In the genomic region with DNA sequence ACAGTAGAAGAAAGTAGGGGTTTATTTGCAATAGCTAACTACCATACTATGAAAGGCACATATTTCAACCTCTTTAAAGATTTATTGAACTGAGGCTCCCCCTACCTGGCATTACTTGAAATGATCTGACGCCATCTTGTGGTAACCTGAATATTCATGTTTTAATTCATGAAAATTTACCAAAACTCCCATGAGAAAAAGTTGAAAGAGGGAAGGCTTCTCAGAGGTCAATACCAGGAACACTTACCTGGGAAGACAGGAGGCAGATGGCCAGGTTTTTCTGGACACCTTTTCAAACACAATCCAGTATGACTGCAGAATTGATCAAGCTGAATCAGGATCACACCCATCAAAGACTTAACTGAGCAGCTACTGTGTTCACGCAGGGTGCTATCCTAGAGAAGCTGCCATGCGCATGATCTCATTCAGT, we compare ENCODE assay signal across 8 cellular contexts. TPM values are rescaled to one million over a fixed set of nuclear protein-coding genes. Genes with fewer than 3 reads are reported as not detected.
DNase-seq lines count a peak whose midpoint lies in the region; ATAC-seq and TF ChIP-seq lines count a peak whose summit lies in the region.

No MANE protein-coding gene starts in this region.

- H3K9me3 Mint-ChIP-seq in activated naive CD8-positive, alpha-beta T cell treated with anti-CD3 and anti-CD28 coated beads for 36 hours: no peaks in the 10 kb centered on the region

- no peak overlapping the region for H3K27ac ChIP-seq in smooth muscle cell (ENCODE audit: low read depth)

- no peak overlapping the region for H3K4me2 ChIP-seq in smooth muscle cell

- H3K27me3 ChIP-seq in smooth muscle cell (ENCODE audit: low read depth): no peaks in the 10 kb centered on the region

- no peaks in the 10 kb centered on the region for H3F3A ChIP-seq in smooth muscle cell (ENCODE audit: low read depth)

- H3K27ac Mint-ChIP-seq in activated naive CD8-positive, alpha-beta T cell treated with anti-CD3 and anti-CD28 coated beads for 36 hours: no peak overlapping the region

- ATAC-seq in GM21447 (IDR thresholded peaks at IDR 0.05; ENCODE audit: unreplicated experiment): peak; percentile 71
- ATAC-seq in SK-N-SH treated with all-trans-retinoic acid at 6 μM for 48 hours: peak; percentile 86
- ATAC-seq in HG03565 (IDR thresholded peaks at IDR 0.05; ENCODE audit: unreplicated experiment): no peak

- no peaks in the 10 kb centered on the region for H3K79me2 ChIP-seq in smooth muscle cell (ENCODE audit: low read depth)

- no peaks in the 10 kb centered on the region for H4K20me1 ChIP-seq in smooth muscle cell (ENCODE audit: low read depth)

- no peaks in the 10 kb centered on the region for H3K36me3 Mint-ChIP-seq in activated naive CD8-positive, alpha-beta T cell treated with anti-CD3 and anti-CD28 coated beads for 36 hours

- no peak overlapping the region for H3K4me3 ChIP-seq in fibroblast of villous mesenchyme (ENCODE audit: low read depth, low read length)
- H3K4me3 ChIP-seq in smooth muscle cell: no peak overlapping the region

- no peak overlapping the region for H3K9ac ChIP-seq in smooth muscle cell (ENCODE audit: low read depth)

- H3K4me1 ChIP-seq in smooth muscle cell (ENCODE audit: low read depth): no peaks in the 10 kb centered on the region

- H3K4me1 Mint-ChIP-seq in activated naive CD8-positive, alpha-beta T cell treated with anti-CD3 and anti-CD28 coated beads for 36 hours: no peaks in the 10 kb centered on the region

- TF ChIP-seq CTCF in fibroblast of villous mesenchyme (IDR thresholded peaks at IDR 0.05; ENCODE audit: insufficient read depth, low read depth, low read length): peak; percentile 72
- peak; percentile 75 for TF ChIP-seq CTCF in smooth muscle cell (IDR thresholded peaks at IDR 0.05; ENCODE audit: borderline replicate concordance, insufficient read depth, poor library complexity, severe bottlenecking)

- no peak overlapping the region for H2AFZ ChIP-seq in smooth muscle cell (ENCODE audit: low read depth)

- no peaks in the 10 kb centered on the region for H3K36me3 ChIP-seq in smooth muscle cell (ENCODE audit: low read depth)

- H3K27me3 Mint-ChIP-seq in activated naive CD8-positive, alpha-beta T cell treated with anti-CD3 and anti-CD28 coated beads for 36 hours: no peaks in the 10 kb centered on the region

- no peak overlapping the region for H3K4me3 Mint-ChIP-seq in activated naive CD8-positive, alpha-beta T cell treated with anti-CD3 and anti-CD28 coated beads for 36 hours

- H3K9me3 ChIP-seq in smooth muscle cell (replicated peaks; ENCODE audit: low read depth): no peaks in the 10 kb centered on the region

- DNase-seq in Daoy (ENCODE audit: low read depth): peak; percentile 44
- DNase-seq in LoVo (ENCODE audit: low spot score): peak; percentile 62
- DNase-seq in fibroblast of villous mesenchyme (ENCODE audit: low read depth): peak; percentile 69
- no peak for DNase-seq in smooth muscle cell (lab: John Stamatoyannopoulos, UW; ENCODE audit: unreplicated experiment)
- no peak for DNase-seq in activated naive CD8-positive, alpha-beta T cell treated with anti-CD3 and anti-CD28 coated beads for 36 hours

- 71% methylated on average over 3 of the region's 3 CpGs for WGBS in smooth muscle cell (ENCODE audit: low lambda C conversion rate)

TF ChIP-seq in SK-N-SH treated with all-trans-retinoic acid at 6 μM for 48 hours, 23 proteins besides CTCF, POLR2A, EP300 and RAD21:
- TF ChIP-seq, protein P1, sequence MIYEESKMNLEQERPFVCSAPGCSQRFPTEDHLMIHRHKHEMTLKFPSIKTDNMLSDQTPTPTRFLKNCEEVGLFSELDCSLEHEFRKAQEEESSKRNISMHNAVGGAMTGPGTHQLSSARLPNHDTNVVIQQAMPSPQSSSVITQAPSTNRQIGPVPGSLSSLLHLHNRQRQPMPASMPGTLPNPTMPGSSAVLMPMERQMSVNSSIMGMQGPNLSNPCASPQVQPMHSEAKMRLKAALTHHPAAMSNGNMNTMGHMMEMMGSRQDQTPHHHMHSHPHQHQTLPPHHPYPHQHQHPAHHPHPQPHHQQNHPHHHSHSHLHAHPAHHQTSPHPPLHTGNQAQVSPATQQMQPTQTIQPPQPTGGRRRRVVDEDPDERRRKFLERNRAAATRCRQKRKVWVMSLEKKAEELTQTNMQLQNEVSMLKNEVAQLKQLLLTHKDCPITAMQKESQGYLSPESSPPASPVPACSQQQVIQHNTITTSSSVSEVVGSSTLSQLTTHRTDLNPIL (CRISPR knock-in tag; IDR thresholded peaks at IDR 0.05; ENCODE audit: low read depth): no peak
- no peak for TF ChIP-seq ZNF565 (CRISPR knock-in tag; conservative IDR thresholded peaks at IDR 0.05; ENCODE audit: low read depth)
- no peak for TF ChIP-seq CSDC2 (CRISPR knock-in tag; IDR thresholded peaks at IDR 0.05)
- no peak for TF ChIP-seq ARNTL (CRISPR knock-in tag; IDR thresholded peaks at IDR 0.05; ENCODE audit: borderline replicate concordance, low read depth)
- no peak for TF ChIP-seq TCF4 (CRISPR knock-in tag; IDR thresholded peaks at IDR 0.05; ENCODE audit: borderline replicate concordance)
- no peak for TF ChIP-seq TOX (CRISPR knock-in tag; IDR thresholded peaks at IDR 0.05; ENCODE audit: borderline replicate concordance)
- no peak for TF ChIP-seq PPARA (CRISPR knock-in tag; IDR thresholded peaks at IDR 0.05; ENCODE audit: borderline replicate concordance)
- TF ChIP-seq ISL1 (CRISPR knock-in tag; IDR thresholded peaks at IDR 0.05): no peak
- TF ChIP-seq, protein P2, sequence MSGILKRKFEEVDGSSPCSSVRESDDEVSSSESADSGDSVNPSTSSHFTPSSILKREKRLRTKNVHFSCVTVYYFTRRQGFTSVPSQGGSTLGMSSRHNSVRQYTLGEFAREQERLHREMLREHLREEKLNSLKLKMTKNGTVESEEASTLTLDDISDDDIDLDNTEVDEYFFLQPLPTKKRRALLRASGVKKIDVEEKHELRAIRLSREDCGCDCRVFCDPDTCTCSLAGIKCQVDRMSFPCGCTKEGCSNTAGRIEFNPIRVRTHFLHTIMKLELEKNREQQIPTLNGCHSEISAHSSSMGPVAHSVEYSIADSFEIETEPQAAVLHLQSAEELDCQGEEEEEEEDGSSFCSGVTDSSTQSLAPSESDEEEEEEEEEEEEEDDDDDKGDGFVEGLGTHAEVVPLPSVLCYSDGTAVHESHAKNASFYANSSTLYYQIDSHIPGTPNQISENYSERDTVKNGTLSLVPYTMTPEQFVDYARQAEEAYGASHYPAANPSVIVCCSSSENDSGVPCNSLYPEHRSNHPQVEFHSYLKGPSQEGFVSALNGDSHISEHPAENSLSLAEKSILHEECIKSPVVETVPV (CRISPR knock-in tag; IDR thresholded peaks at IDR 0.05): no peak
- TF ChIP-seq BACH2 (CRISPR knock-in tag; IDR thresholded peaks at IDR 0.05; ENCODE audit: borderline replicate concordance): no peak
- TF ChIP-seq, protein P3, sequence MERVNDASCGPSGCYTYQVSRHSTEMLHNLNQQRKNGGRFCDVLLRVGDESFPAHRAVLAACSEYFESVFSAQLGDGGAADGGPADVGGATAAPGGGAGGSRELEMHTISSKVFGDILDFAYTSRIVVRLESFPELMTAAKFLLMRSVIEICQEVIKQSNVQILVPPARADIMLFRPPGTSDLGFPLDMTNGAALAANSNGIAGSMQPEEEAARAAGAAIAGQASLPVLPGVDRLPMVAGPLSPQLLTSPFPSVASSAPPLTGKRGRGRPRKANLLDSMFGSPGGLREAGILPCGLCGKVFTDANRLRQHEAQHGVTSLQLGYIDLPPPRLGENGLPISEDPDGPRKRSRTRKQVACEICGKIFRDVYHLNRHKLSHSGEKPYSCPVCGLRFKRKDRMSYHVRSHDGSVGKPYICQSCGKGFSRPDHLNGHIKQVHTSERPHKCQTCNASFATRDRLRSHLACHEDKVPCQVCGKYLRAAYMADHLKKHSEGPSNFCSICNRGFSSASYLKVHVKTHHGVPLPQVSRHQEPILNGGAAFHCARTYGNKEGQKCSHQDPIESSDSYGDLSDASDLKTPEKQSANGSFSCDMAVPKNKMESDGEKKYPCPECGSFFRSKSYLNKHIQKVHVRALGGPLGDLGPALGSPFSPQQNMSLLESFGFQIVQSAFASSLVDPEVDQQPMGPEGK (CRISPR knock-in tag; IDR thresholded peaks at IDR 0.05; ENCODE audit: borderline replicate concordance): no peak
- TF ChIP-seq OSR1 (CRISPR knock-in tag; IDR thresholded peaks at IDR 0.05): no peak
- no peak for TF ChIP-seq ZFP30 (CRISPR knock-in tag; IDR thresholded peaks at IDR 0.05)
- TF ChIP-seq, protein P4, sequence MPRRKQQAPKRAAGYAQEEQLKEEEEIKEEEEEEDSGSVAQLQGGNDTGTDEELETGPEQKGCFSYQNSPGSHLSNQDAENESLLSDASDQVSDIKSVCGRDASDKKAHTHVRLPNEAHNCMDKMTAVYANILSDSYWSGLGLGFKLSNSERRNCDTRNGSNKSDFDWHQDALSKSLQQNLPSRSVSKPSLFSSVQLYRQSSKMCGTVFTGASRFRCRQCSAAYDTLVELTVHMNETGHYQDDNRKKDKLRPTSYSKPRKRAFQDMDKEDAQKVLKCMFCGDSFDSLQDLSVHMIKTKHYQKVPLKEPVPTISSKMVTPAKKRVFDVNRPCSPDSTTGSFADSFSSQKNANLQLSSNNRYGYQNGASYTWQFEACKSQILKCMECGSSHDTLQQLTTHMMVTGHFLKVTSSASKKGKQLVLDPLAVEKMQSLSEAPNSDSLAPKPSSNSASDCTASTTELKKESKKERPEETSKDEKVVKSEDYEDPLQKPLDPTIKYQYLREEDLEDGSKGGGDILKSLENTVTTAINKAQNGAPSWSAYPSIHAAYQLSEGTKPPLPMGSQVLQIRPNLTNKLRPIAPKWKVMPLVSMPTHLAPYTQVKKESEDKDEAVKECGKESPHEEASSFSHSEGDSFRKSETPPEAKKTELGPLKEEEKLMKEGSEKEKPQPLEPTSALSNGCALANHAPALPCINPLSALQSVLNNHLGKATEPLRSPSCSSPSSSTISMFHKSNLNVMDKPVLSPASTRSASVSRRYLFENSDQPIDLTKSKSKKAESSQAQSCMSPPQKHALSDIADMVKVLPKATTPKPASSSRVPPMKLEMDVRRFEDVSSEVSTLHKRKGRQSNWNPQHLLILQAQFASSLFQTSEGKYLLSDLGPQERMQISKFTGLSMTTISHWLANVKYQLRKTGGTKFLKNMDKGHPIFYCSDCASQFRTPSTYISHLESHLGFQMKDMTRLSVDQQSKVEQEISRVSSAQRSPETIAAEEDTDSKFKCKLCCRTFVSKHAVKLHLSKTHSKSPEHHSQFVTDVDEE (CRISPR knock-in tag; IDR thresholded peaks at IDR 0.05): no peak
- no peak for TF ChIP-seq ZNF70 (CRISPR knock-in tag; IDR thresholded peaks at IDR 0.05)

RNA-seq across cellular contexts. Expression of a gene that starts 9.4 kb away (rescaled TPM):
- 13.3 and 17.5 TPM in 2 replicates for total RNA-seq in Daoy (2014; rRNA removed; shearing (Covaris generic))
- total RNA-seq in fibroblast of villous mesenchyme (23.2 and 35.0 TPM in 2 replicates), smooth muscle cell (2.5 and 11.2 TPM in 2 replicates)
- polyA plus RNA-seq in smooth muscle cell: 7.3 and 11.1 TPM in 2 replicates
- 1 to 10 TPM; 2.2 to 2.5 TPM for total RNA-seq in activated naive CD8-positive, alpha-beta T cell treated with anti-CD3 and anti-CD28 coated beads for 36 hours

RNA-seq across cellular contexts. Expression of a gene that starts 47.0 kb away (rescaled TPM):
- not detected in 2 replicates for total RNA-seq in Daoy (2014; rRNA removed; shearing (Covaris generic))
- total RNA-seq in fibroblast of villous mesenchyme (not detected in 2 replicates), smooth muscle cell (not detected in 2 replicates)
- polyA plus RNA-seq in smooth muscle cell: not detected in 2 replicates
- not detected for total RNA-seq in activated naive CD8-positive, alpha-beta T cell treated with anti-CD3 and anti-CD28 coated beads for 36 hours

Comparison
In these comparisons a context has a peak if more than half of its experiments do, and no peak if none do; other contexts are left out.
1. DNase-seq: peak in Daoy (single experiment), LoVo (single experiment) and fibroblast of villous mesenchyme (single experiment); none in smooth muscle cell (single experiment) and activated naive CD8-positive, alpha-beta T cell treated with anti-CD3 and anti-CD28 coated beads for 36 hours (single experiment).